In genomic region chr3:97711664-97712063, GRCh38 we compare ENCODE assay signal across 28 cellular contexts.
"Had no signal": no experiment of that assay in that cellular context is flagged by ENCODE, and none has a peak within 500 bp of the region (broad histone marks: within the 10 kb centered on the region; RNA-seq: fewer than 3 reads in every experiment).

No MANE protein-coding gene starts in this region.

- H3K4me3 Mint-ChIP-seq: nephron; neural progenitor cell; stimulated activated effector memory CD8-positive, alpha-beta T cell treated with anti-CD3 and anti-CD28 coated beads, Interleukin-12 subunit alpha, Interleukin-12 subunit beta, amount 100 ng/mL, for 72 hours; stimulated activated naive B cell treated with anti-CD40 and anti-IgM and Interleukin-4, amounts not matched to agents 10 μg/mL and 1 μg/mL and 100 μg/mL, for 72 hours; stimulated activated naive CD8-positive, alpha-beta T cell treated with anti-CD3 and anti-CD28 coated beads, Interleukin-15, Interleukin-2, amounts not matched to agents 100 ng/mL and 50 ng/mL, for 24 hours had no signal

- FAIRE-seq: small intestine, urothelium cell line had no signal

- H3K36me3 ChIP-seq: neural progenitor cell, ovary, right lobe of liver, sigmoid colon, stomach, thoracic aorta, thyroid gland, tibial nerve, upper lobe of left lung, vagina had no signal

- H3K27me3 ChIP-seq: neural progenitor cell, ovary, right lobe of liver, sigmoid colon, stomach, thyroid gland, tibial nerve, upper lobe of left lung, vagina had no signal

- H3K9me3 Mint-ChIP-seq: stimulated activated effector memory CD8-positive, alpha-beta T cell treated with anti-CD3 and anti-CD28 coated beads, Interleukin-12 subunit alpha, Interleukin-12 subunit beta, amount 100 ng/mL, for 72 hours; stimulated activated naive CD8-positive, alpha-beta T cell treated with anti-CD3 and anti-CD28 coated beads, Interleukin-15, Interleukin-2, amounts not matched to agents 100 ng/mL and 50 ng/mL, for 24 hours had no signal

- H3K79me2 ChIP-seq: parathyroid adenoma had no signal

- H3K36me3 Mint-ChIP-seq: neural progenitor cell; stimulated activated effector memory CD8-positive, alpha-beta T cell treated with anti-CD3 and anti-CD28 coated beads, Interleukin-12 subunit alpha, Interleukin-12 subunit beta, amount 100 ng/mL, for 72 hours; stimulated activated naive B cell treated with anti-CD40 and anti-IgM and Interleukin-4, amounts not matched to agents 10 μg/mL and 1 μg/mL and 100 μg/mL, for 72 hours had no signal

- H2AFZ ChIP-seq: neural progenitor cell, parathyroid adenoma had no signal

- H3K4me1 Mint-ChIP-seq: nephron; stimulated activated effector memory CD8-positive, alpha-beta T cell treated with anti-CD3 and anti-CD28 coated beads, Interleukin-12 subunit alpha, Interleukin-12 subunit beta, amount 100 ng/mL, for 72 hours; stimulated activated naive B cell treated with anti-CD40 and anti-IgM and Interleukin-4, amounts not matched to agents 10 μg/mL and 1 μg/mL and 100 μg/mL, for 72 hours had no signal

- H3K27ac Mint-ChIP-seq: nephron; neural progenitor cell; progenitor cell of endocrine pancreas; stimulated activated effector memory CD8-positive, alpha-beta T cell treated with anti-CD3 and anti-CD28 coated beads, Interleukin-12 subunit alpha, Interleukin-12 subunit beta, amount 100 ng/mL, for 72 hours; stimulated activated naive B cell treated with anti-CD40 and anti-IgM and Interleukin-4, amounts not matched to agents 10 μg/mL and 1 μg/mL and 100 μg/mL, for 72 hours; stimulated activated naive CD8-positive, alpha-beta T cell treated with anti-CD3 and anti-CD28 coated beads, Interleukin-15, Interleukin-2, amounts not matched to agents 100 ng/mL and 50 ng/mL, for 24 hours had no signal

- H3K4me1 ChIP-seq: neural progenitor cell, psoas muscle, right lobe of liver, sigmoid colon, stomach, tibial nerve, upper lobe of left lung, vagina had no signal

- DNase-seq: occipital lobe; ovary; posterior cingulate gyrus; psoas muscle; right cardiac atrium; right lobe of liver; sigmoid colon; small intestine; stimulated activated CD4-positive, alpha-beta T cell treated with anti-CD3 and anti-CD28 coated beads, Interleukin-15, amount 100 ng/mL, for 24 hours; stimulated activated CD4-positive, alpha-beta T cell treated with anti-CD3 and anti-CD28 coated beads, Interleukin-2, amount 100 ng/mL, for 24 hours; stimulated activated CD4-positive, alpha-beta T cell treated with anti-CD3 and anti-CD28 coated beads, Interleukin-2, amount 100 ng/mL, for 48 hours; stimulated activated CD4-positive, alpha-beta T cell treated with anti-CD3 and anti-CD28 coated beads, Interleukin-4, amount 100 ng/mL, for 24 hours; stimulated activated naive B cell treated with anti-CD40 and anti-IgM and Interleukin-4, amounts not matched to agents 10 μg/mL and 1 μg/mL and 100 μg/mL, for 72 hours; stimulated activated naive CD4-positive, alpha-beta T cell treated with Interleukin-2 at 50 U/mL for 16 hours; stomach; thyroid gland; trophoblast cell; upper lobe of left lung had no signal

- H3K27me3 Mint-ChIP-seq: progenitor cell of endocrine pancreas had no signal

- H3K27ac ChIP-seq: neural progenitor cell, ovary, parathyroid adenoma, psoas muscle, right lobe of liver, sigmoid colon, stomach, thoracic aorta, thyroid gland, tibial nerve, upper lobe of left lung, vagina had no signal

- ATAC-seq: psoas muscle; right cardiac atrium; right lobe of liver; stimulated activated effector memory CD8-positive, alpha-beta T cell treated with anti-CD3 and anti-CD28 coated beads, Interleukin-12 subunit alpha, Interleukin-12 subunit beta, amount 100 ng/mL, for 72 hours; stimulated activated naive B cell treated with anti-CD40 and anti-IgM and Interleukin-4, amounts not matched to agents 10 μg/mL and 1 μg/mL and 100 μg/mL, for 72 hours had no signal

- H3K9me3 ChIP-seq: ovary, psoas muscle, right lobe of liver, sigmoid colon, stomach, thoracic aorta, thyroid gland, tibial nerve, upper lobe of left lung, vagina had no signal

- H3K4me2 ChIP-seq: neural progenitor cell had no signal

- H3K4me3 ChIP-seq: neural progenitor cell, ovary, psoas muscle, right lobe of liver, sigmoid colon, stomach, thoracic aorta, thyroid gland, tibial nerve, upper lobe of left lung, vagina had no signal
